In the genomic region with DNA sequence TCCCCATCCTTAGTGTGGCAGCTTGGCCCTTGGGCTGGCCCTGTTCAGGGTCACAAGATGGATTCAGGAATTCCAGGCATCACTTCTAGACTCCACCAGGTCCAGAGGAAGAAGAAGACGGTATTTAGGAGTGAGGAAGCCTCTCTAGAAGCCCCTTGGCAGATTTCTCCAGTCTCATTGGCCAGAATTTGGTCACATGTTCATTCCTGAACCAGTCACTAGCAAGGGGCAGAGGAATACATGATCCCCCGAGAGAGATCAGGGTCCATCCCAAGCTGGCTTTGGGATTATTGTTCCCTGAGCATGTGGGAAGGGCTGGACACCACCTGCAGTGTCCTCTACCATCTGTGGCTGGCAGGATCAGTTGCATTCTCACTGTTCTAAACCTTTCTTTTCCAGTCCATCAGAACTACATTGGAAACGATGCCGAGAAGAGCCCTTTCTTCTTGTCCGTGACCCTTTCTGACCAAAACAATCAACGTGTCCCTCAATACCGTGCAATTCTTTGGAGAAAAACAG, we compare ENCODE assay signal across 16 cellular contexts. TPM values are rescaled to one million over a fixed set of nuclear protein-coding genes. Genes with fewer than 3 reads are reported as not detected.
DNase-seq lines count a peak whose midpoint lies in the region; ATAC-seq, FAIRE-seq and TF ChIP-seq lines count a peak whose summit lies in the region.
"Had no signal": no experiment of that assay in that cellular context is flagged by ENCODE, and none has a peak within 500 bp of the region (broad histone marks: within the 10 kb centered on the region; RNA-seq: fewer than 3 reads in every experiment).

No MANE protein-coding gene starts in this region.

- no peak overlapping the region for H3K9ac ChIP-seq in GM12878 (ENCODE audit: control insufficient read depth, insufficient read depth, low read length)
- H3K9ac ChIP-seq: BLaER1 treated with 17β-estradiol and CSF1 and Interleukin-3, amounts not matched to agents 10 nM and 100 nM had no signal

- peaks cover 7% of the 10 kb centered on the region for H3K36me3 Mint-ChIP-seq in glutamatergic neuron (ENCODE audit: unreplicated experiment)
- H3K36me3 Mint-ChIP-seq in activated CD8-positive, alpha-beta memory T cell treated with anti-CD3 and anti-CD28 coated beads, Interleukin-2, amount 10 ng/mL, durations not matched to agents 7 days and 5 days = peaks cover 1% of the 10 kb centered on the region

- no peak for TF ChIP-seq RAD21 in GM12878 (IDR thresholded peaks at IDR 0.05; ENCODE audit: insufficient read depth, low read depth, low read length)

- H3K4me1 ChIP-seq in left ventricle myocardium inferior (peaks cover 72% of the 10 kb centered on the region), heart left ventricle (peaks cover 0 to 59% (median 32%) of the 10 kb centered on the region in 12 donors), GM12878 (ENCODE audit: control insufficient read depth, insufficient read depth, low read length) (peaks cover 5% of the 10 kb centered on the region)

- TF ChIP-seq POLR2A in heart left ventricle (IDR thresholded peaks at IDR 0.05) (no peak), GM12878 (IDR thresholded peaks at IDR 0.05; ENCODE audit: low read depth, low read length) (no peak)

- H3K27me3 ChIP-seq in left ventricle myocardium inferior (ENCODE audit: low read depth) (no peaks in the 10 kb centered on the region), heart left ventricle (no peaks in the 10 kb centered on the region), GM12878 (replicated peaks in 1 of 2; ENCODE audit: control insufficient read depth in 2 of 2, insufficient read depth in 2 of 2, low read length in 1 of 2) (no peaks in the 10 kb centered on the region)
- H3K27me3 ChIP-seq: BLaER1 treated with 17β-estradiol and CSF1 and Interleukin-3, amounts not matched to agents 10 nM and 100 nM had no signal

- H3K27ac ChIP-seq in left ventricle myocardium inferior (replicated peaks) (peak overlapping the region; percentile 11), heart left ventricle (peak overlapping the region in 3 of 12 donors; percentile 2 to 73 (median 59)), GM12878 (ENCODE audit: control insufficient read depth, insufficient read depth) (no peak overlapping the region)
- H3K27ac ChIP-seq: BLaER1 treated with 17β-estradiol and CSF1 and Interleukin-3, amounts not matched to agents 10 nM and 100 nM had no signal

- no peak overlapping the region for H2AFZ ChIP-seq in GM12878 (ENCODE audit: control insufficient read depth, low read depth, low read length)

- CTCF ChIA-PET in GM12878 (lab: Yijun Ruan, JAX) = interaction anchor here (1.3 kb wide), 1 partner anchor 94 kb away, joined by 3 read pairs; no protein-coding TSS in a partner anchor
- CTCF ChIA-PET in activated CD8-positive, alpha-beta memory T cell treated with anti-CD3 and anti-CD28 coated beads, Interleukin-2, amount 10 ng/mL, durations not matched to agents 7 days and 5 days (lab: Charles Lee) = no interaction called here

- intact Hi-C loops in left ventricle myocardium inferior (cut with micrococcal nuclease) (no loop called here), heart left ventricle (cut with DNase I) (loop anchor here in 6 of 10 donors (5.0 to 10.0 kb wide), 5 partner anchors 34 to 88 kb away; partner anchors contain the start of gene SLC2A8 (in 3 of the 6)), GM12878 (cut with micrococcal nuclease; ENCODE audit: unreplicated experiment) (loop anchor here (5.0 kb wide), 2 partner anchors 84 to 109 kb away; partner anchors contain the start of genes SLC2A8 and ZNF79)

- in situ Hi-C loops in GM12878 (cut with MboI) = no loop called here

- no peak overlapping the region for H3K4me3 Mint-ChIP-seq in glutamatergic neuron (ENCODE audit: unreplicated experiment)
- no peak overlapping the region for H3K4me3 Mint-ChIP-seq in activated CD8-positive, alpha-beta memory T cell treated with anti-CD3 and anti-CD28 coated beads, Interleukin-2, amount 10 ng/mL, durations not matched to agents 7 days and 5 days
- H3K4me3 Mint-ChIP-seq: CD4-positive, CD25-positive, alpha-beta regulatory T cell had no signal

- no TSS peak for BruUV-seq in GM12878 (replicated peaks; lab: Mats Ljungman, UMichigan)

- H3K36me3 ChIP-seq in left ventricle myocardium inferior (peaks cover 13% of the 10 kb centered on the region), heart left ventricle (peaks cover 0 to 30% (median 3%) of the 10 kb centered on the region in 9 donors), GM12878 (ENCODE audit: control insufficient read depth in 2 of 2, insufficient read depth in 2 of 2, low read length in 1 of 2) (no peaks in the 10 kb centered on the region)
- H3K36me3 ChIP-seq: HAP-1 had no signal

- SMC1A ChIA-PET in GM12878 (lab: Charles Lee; ENCODE audit: uncharacterized antibody, unreplicated experiment) = interaction anchor here (1.4 kb wide), 1 partner anchor 86 kb away, joined by 6 read pairs; no protein-coding TSS in a partner anchor

- peak overlapping the region; percentile 78 for H3K27ac Mint-ChIP-seq in glutamatergic neuron (ENCODE audit: unreplicated experiment)
- no peak overlapping the region for H3K27ac Mint-ChIP-seq in activated CD8-positive, alpha-beta memory T cell treated with anti-CD3 and anti-CD28 coated beads, Interleukin-2, amount 10 ng/mL, durations not matched to agents 7 days and 5 days

- H3K79me2 ChIP-seq in GM12878 (ENCODE audit: control insufficient read depth, insufficient read depth, low read length) = no peaks in the 10 kb centered on the region

- H3K4me3 ChIP-seq in left ventricle myocardium inferior (no peak overlapping the region), heart left ventricle (no peak overlapping the region), GM12878 (no peak overlapping the region)
- H3K4me3 ChIP-seq: BLaER1 treated with 17β-estradiol and CSF1 and Interleukin-3, amounts not matched to agents 10 nM and 100 nM; HAP-1 had no signal

- no peaks in the 10 kb centered on the region for H3K9me3 ChIP-seq in left ventricle myocardium inferior (replicated peaks)
- no peaks in the 10 kb centered on the region for H3K9me3 ChIP-seq in heart left ventricle
- peaks cover 2% of the 10 kb centered on the region for H3K9me3 ChIP-seq in GM12878 (replicated peaks; ENCODE audit: control insufficient read depth, insufficient read depth, low read length)
- H3K9me3 ChIP-seq: BLaER1 treated with 17β-estradiol and CSF1 and Interleukin-3, amounts not matched to agents 10 nM and 100 nM; HAP-1 had no signal

- 95 to 97% (median 96%) methylated on average over 7 of the region's 7 CpGs for WGBS in heart left ventricle, 4 donors
- 95% methylated on average over 7 of the region's 7 CpGs for WGBS in GM12878 (ENCODE audit: insufficient coverage, insufficient replicate concordance, low lambda C conversion rate, missing lambda C conversion rate)

- RAD21 ChIA-PET in GM12878 (lab: Charles Lee; ENCODE audit: unreplicated experiment) = no interaction called here

- TF ChIP-seq CTCF in left ventricle myocardium inferior (IDR thresholded peaks at IDR 0.05; ENCODE audit: borderline replicate concordance) (no peak), heart left ventricle (IDR thresholded peaks at IDR 0.05) (no peak), GM12878 (IDR thresholded peaks at IDR 0.05 in 2 of 3, conservative IDR thresholded peaks at IDR 0.05 in 1 of 3; ENCODE audit: control insufficient read depth in 2 of 3, extremely low read depth in 1 of 3, insufficient read depth in 1 of 3, low read depth in 3 of 3, low read length in 3 of 3) (no peak), glutamatergic neuron (IDR thresholded peaks at IDR 0.05; ENCODE audit: partially characterized antibody, unreplicated experiment) (no peak)

- peaks cover 11% of the 10 kb centered on the region for H3K4me1 Mint-ChIP-seq in glutamatergic neuron (ENCODE audit: low read depth, unreplicated experiment)
- peaks cover 9% of the 10 kb centered on the region for H3K4me1 Mint-ChIP-seq in activated CD8-positive, alpha-beta memory T cell treated with anti-CD3 and anti-CD28 coated beads, Interleukin-2, amount 10 ng/mL, durations not matched to agents 7 days and 5 days
- H3K4me1 Mint-ChIP-seq: CD4-positive, CD25-positive, alpha-beta regulatory T cell had no signal

- no peak for DNase-seq in left ventricle myocardium inferior
- DNase-seq in heart left ventricle = no peak
- no peak for DNase-seq in GM12878 (ENCODE audit: low read depth, low spot score)
- DNase-seq in glutamatergic neuron = peak; percentile 40
- DNase-seq in NOMO-1 treated with DMSO at 0.1 percent for 48 hours (lab: John Stamatoyannopoulos, UW; ENCODE audit: unreplicated experiment) = no peak
- no peak for DNase-seq in stimulated activated CD8-positive, alpha-beta memory T cell treated with anti-CD3 and anti-CD28 coated beads, Interleukin-4, amount 100 ng/mL, for 48 hours
- no peak for DNase-seq in activated CD8-positive, alpha-beta memory T cell treated with anti-CD3 and anti-CD28 coated beads, Interleukin-2, amount 10 ng/mL, durations not matched to agents 7 days and 5 days
- DNase-seq: ACHN; CD4-positive, CD25-positive, alpha-beta regulatory T cell; DMS53; GOT3 had no signal

- POLR2A ChIA-PET in GM12878 (lab: Charles Lee) = no interaction called here

- no peak for TF ChIP-seq EP300 in GM12878 (IDR thresholded peaks at IDR 0.05; ENCODE audit: borderline replicate concordance in 1 of 2, control insufficient read depth in 1 of 2, low read depth in 2 of 2, low read length in 2 of 2)

- H4K20me1 ChIP-seq in GM12878 (ENCODE audit: control insufficient read depth, insufficient read depth) = no peaks in the 10 kb centered on the region
- H4K20me1 ChIP-seq: BLaER1 treated with 17β-estradiol and CSF1 and Interleukin-3, amounts not matched to agents 10 nM and 100 nM had no signal

- FAIRE-seq in GM12878 (lab: Jason Lieb, UNC) = no peak
- FAIRE-seq: GM18507, HepG2, HTR-8/SVneo had no signal

- ATAC-seq in heart left ventricle (no peak), GM12878 (no peak)
- ATAC-seq in activated CD8-positive, alpha-beta memory T cell treated with anti-CD3 and anti-CD28 coated beads, Interleukin-2, amount 10 ng/mL, durations not matched to agents 7 days and 5 days = no peak
- ATAC-seq: HepG2 had no signal

- no peak overlapping the region for H3K4me2 ChIP-seq in GM12878 (ENCODE audit: control insufficient read depth, insufficient read depth)
- H3K4me2 ChIP-seq: BLaER1 treated with 17β-estradiol and CSF1 and Interleukin-3, amounts not matched to agents 10 nM and 100 nM had no signal

- peaks cover 2% of the 10 kb centered on the region for H3K9me3 Mint-ChIP-seq in glutamatergic neuron (ENCODE audit: unreplicated experiment)
- H3K9me3 Mint-ChIP-seq in activated CD8-positive, alpha-beta memory T cell treated with anti-CD3 and anti-CD28 coated beads, Interleukin-2, amount 10 ng/mL, durations not matched to agents 7 days and 5 days (ENCODE audit: low read depth) = no peaks in the 10 kb centered on the region
- H3K9me3 Mint-ChIP-seq: CD4-positive, CD25-positive, alpha-beta regulatory T cell had no signal

- peaks cover 3% of the 10 kb centered on the region for H3K27me3 Mint-ChIP-seq in glutamatergic neuron (ENCODE audit: unreplicated experiment)
- H3K27me3 Mint-ChIP-seq in activated CD8-positive, alpha-beta memory T cell treated with anti-CD3 and anti-CD28 coated beads, Interleukin-2, amount 10 ng/mL, durations not matched to agents 7 days and 5 days = peaks cover 7% of the 10 kb centered on the region

RNA-seq across cellular contexts. Expression of gene GARNL3, which starts 48.5 kb away (rescaled TPM):
- total RNA-seq in left ventricle myocardium inferior = 22.9 TPM
- total RNA-seq in heart left ventricle = 10 to 100 TPM; 11.9 to 60.4 (median 26.0) TPM
- 10 to 100 TPM in 1 of 2 donors, 1 to 10 TPM in 1; 7.1 to 14.9 TPM for polyA plus RNA-seq in heart left ventricle
- total RNA-seq in GM12878 (2013; cell fraction: nucleolus; rRNA removed) = 59.4 and 67.2 TPM in 2 replicates
- total RNA-seq in GM12878 (2014; rRNA removed) = 8.2 and 9.3 TPM in 2 replicates
- 7.1 and 7.2 TPM in 2 replicates for total RNA-seq in GM12878 (2014; rRNA removed; fragmentation: Illumina TruSeq; extraction: Trizol)
- total RNA-seq in GM12878 (2021) = 9.4 and 9.8 TPM in 2 replicates
- polyA plus RNA-seq in GM12878 (2011; ENCODE audit: low read depth) = 5.1 TPM
- 1.8 and 2.2 TPM in 2 replicates for polyA plus RNA-seq in GM12878 (2011; rRNA removed)
- 0.89 and 1.2 TPM in 2 replicates for polyA plus RNA-seq in GM12878 (2011; cell fraction: cytosol; rRNA removed)
- 7.3 and 8.8 TPM in 2 replicates for polyA plus RNA-seq in GM12878 (2011; cell fraction: nucleus; rRNA removed)
- polyA plus RNA-seq in GM12878 (2012) = 4.1 and 4.6 TPM in 2 replicates
- 6.9 and 7.6 TPM in 2 replicates for polyA plus RNA-seq in GM12878 (2014; fragmentation: Illumina TruSeq; extraction: Trizol)
- 1 to 10 TPM in 1 of 2 experiments, under 1 TPM in 1; 0.89 to 1.3 TPM for polyA plus RNA-seq in GM12878 (2014; fragmentation: Nextera tagmentation; extraction: Ambion mirVana)
- polyA plus RNA-seq in GM12878 (2014; rRNA removed) = 12.0 and 13.2 TPM in 2 replicates
- 1 to 10 TPM; 4.9 to 5.6 TPM for polyA plus RNA-seq in GM12878 (2016; fragmentation: Nextera tagmentation; extraction: Ambion mirVana)
- polyA minus RNA-seq in GM12878 (2011; rRNA and poly(A)+ RNA removed) = 2.0 and 4.9 TPM in 2 replicates
- 0.21 TPM in 1 of 2 replicates, not detected in the other for polyA minus RNA-seq in GM12878 (2011; cell fraction: cytosol; rRNA and poly(A)+ RNA removed)
- 2.3 and 5.5 TPM in 2 replicates for polyA minus RNA-seq in GM12878 (2011; cell fraction: nucleus; rRNA and poly(A)+ RNA removed)
- total RNA-seq in glutamatergic neuron (ENCODE audit: unreplicated experiment) = 14.7 TPM
- total RNA-seq in activated CD8-positive, alpha-beta memory T cell treated with anti-CD3 and anti-CD28 coated beads, Interleukin-2, amount 10 ng/mL, durations not matched to agents 7 days and 5 days = 1 to 10 TPM; 4.0 to 4.3 TPM
